In the genomic region with DNA sequence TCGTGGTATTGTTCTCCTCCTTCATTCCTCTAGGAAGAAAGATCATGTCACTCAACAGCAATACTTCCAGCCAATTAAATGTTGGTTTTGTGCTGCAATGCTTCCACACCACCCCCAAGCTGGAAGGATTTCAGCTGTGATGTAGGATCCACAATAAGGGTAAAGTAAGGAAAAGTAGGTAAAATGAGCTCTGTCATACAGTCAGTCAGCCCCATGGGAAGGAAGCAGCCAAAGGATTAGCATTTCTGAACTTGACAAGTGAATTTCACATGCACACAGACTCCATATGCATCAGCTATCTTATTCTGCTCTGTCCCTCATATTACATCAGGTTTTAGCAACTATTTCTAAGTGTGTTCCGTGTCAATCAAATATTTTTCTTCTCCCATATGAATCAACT, we compare ENCODE assay signal across 2 cellular contexts.
TF ChIP-seq lines count a peak whose summit lies in the region.

No MANE protein-coding gene starts in this region.

TF ChIP-seq in K562, 482 proteins besides CTCF, POLR2A, EP300 and RAD21:
- no peak for TF ChIP-seq ZBTB34 (CRISPR knock-in tag; IDR thresholded peaks at IDR 0.05)
- no peak for TF ChIP-seq HCFC1 (IDR thresholded peaks at IDR 0.05; ENCODE audit: low read depth, low read length)
- peak in 1 of 2 experiments; percentile 37; a peak in 1 of 4 replicates for TF ChIP-seq TRIM24 (IDR thresholded peaks at IDR 0.05)
- no peak for TF ChIP-seq ZNF143 (CRISPR knock-in tag; IDR thresholded peaks at IDR 0.05)
- no peak for TF ChIP-seq TEAD4 (IDR thresholded peaks at IDR 0.05; ENCODE audit: low read length)
- TF ChIP-seq TEAD4 (CRISPR knock-in tag; IDR thresholded peaks at IDR 0.05; ENCODE audit: borderline replicate concordance) = no peak
- peak; percentile 57 for TF ChIP-seq PKNOX1 (IDR thresholded peaks at IDR 0.05)
- no peak for TF ChIP-seq ZBTB8A (IDR thresholded peaks at IDR 0.05; ENCODE audit: partially characterized antibody)
- TF ChIP-seq ZSCAN29 (IDR thresholded peaks at IDR 0.05) = no peak
- no peak for TF ChIP-seq PTTG1 (tag; IDR thresholded peaks at IDR 0.05; ENCODE audit: low read depth)
- no peak for TF ChIP-seq ZBTB33 (CRISPR knock-in tag; IDR thresholded peaks at IDR 0.05)
- TF ChIP-seq, protein P1, sequence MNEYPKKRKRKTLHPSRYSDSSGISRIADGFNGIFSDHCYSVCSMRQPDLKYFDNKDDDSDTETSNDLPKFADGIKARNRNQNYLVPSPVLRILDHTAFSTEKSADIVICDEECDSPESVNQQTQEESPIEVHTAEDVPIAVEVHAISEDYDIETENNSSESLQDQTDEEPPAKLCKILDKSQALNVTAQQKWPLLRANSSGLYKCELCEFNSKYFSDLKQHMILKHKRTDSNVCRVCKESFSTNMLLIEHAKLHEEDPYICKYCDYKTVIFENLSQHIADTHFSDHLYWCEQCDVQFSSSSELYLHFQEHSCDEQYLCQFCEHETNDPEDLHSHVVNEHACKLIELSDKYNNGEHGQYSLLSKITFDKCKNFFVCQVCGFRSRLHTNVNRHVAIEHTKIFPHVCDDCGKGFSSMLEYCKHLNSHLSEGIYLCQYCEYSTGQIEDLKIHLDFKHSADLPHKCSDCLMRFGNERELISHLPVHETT (CRISPR knock-in tag; conservative IDR thresholded peaks at IDR 0.05 in 1 of 2, IDR thresholded peaks at IDR 0.05 in 1 of 2) = no peak
- no peak for TF ChIP-seq STAG1 (CRISPR knock-in tag; IDR thresholded peaks at IDR 0.05; ENCODE audit: borderline replicate concordance)

TF ChIP-seq in neural cell, 6 proteins besides CTCF, POLR2A, EP300 and RAD21 (continued from another document):
- TF ChIP-seq, protein P2, sequence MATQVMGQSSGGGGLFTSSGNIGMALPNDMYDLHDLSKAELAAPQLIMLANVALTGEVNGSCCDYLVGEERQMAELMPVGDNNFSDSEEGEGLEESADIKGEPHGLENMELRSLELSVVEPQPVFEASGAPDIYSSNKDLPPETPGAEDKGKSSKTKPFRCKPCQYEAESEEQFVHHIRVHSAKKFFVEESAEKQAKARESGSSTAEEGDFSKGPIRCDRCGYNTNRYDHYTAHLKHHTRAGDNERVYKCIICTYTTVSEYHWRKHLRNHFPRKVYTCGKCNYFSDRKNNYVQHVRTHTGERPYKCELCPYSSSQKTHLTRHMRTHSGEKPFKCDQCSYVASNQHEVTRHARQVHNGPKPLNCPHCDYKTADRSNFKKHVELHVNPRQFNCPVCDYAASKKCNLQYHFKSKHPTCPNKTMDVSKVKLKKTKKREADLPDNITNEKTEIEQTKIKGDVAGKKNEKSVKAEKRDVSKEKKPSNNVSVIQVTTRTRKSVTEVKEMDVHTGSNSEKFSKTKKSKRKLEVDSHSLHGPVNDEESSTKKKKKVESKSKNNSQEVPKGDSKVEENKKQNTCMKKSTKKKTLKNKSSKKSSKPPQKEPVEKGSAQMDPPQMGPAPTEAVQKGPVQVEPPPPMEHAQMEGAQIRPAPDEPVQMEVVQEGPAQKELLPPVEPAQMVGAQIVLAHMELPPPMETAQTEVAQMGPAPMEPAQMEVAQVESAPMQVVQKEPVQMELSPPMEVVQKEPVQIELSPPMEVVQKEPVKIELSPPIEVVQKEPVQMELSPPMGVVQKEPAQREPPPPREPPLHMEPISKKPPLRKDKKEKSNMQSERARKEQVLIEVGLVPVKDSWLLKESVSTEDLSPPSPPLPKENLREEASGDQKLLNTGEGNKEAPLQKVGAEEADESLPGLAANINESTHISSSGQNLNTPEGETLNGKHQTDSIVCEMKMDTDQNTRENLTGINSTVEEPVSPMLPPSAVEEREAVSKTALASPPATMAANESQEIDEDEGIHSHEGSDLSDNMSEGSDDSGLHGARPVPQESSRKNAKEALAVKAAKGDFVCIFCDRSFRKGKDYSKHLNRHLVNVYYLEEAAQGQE (IDR thresholded peaks at IDR 0.05; ENCODE audit: borderline replicate concordance) = peak; percentile 94
- TF ChIP-seq SMC3 (conservative IDR thresholded peaks at IDR 0.05; ENCODE audit: poor library complexity) = peak; percentile 50
